ENCODE assay signal across 15 cellular contexts in the genomic region with DNA sequence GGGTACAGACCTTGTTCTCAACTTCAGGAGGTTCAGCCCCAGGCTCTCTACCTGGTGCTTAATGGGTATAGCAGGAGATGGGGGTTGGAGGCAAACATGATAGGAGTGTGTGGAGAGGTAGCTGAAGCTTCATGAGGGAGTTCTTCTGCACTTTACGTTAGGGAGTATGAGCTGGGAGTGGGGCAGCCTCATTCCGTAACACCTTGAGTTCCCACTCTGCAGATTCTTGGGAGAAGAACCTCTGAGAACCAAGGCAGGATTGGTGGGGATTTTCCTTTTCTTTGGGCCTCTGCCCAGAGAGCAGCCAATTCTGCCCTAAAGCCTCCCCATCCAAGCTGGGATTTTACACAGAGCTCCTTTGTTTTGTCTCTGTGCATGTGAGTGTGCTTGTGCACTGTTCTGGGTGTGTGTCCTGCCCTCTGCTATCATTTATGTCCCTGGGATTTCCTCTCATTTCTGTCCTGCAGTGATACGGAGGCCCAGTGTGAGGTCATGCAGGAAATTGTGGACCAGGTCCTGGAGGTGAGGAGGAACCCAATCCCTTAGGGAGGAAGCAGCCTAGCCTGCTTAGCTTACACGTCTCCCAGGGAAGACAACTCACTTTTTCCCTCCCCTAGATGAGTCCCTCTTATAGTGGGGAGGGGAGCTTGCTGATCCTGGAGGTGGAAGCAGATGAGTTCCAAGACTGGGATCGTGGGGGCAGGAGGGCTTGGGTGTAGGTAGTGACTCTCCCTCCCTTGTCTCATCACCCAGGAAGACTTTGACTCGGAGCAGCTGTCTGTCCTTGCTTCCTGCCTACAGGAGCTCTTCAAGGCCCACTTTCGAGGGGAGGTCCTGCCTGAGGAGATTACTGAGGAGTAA. TPM values are rescaled to one million over a fixed set of nuclear protein-coding genes. Genes with fewer than 3 reads are reported as not detected.
DNase-seq lines count a peak whose midpoint lies in the region; ATAC-seq and TF ChIP-seq lines count a peak whose summit lies in the region.
"Had no signal": no experiment of that assay in that cellular context is flagged by ENCODE, and none has a peak within 500 bp of the region (broad histone marks: within the 10 kb centered on the region; RNA-seq: fewer than 3 reads in every experiment).

No MANE protein-coding gene starts in this region.

- ATAC-seq in stimulated activated naive CD8-positive, alpha-beta T cell treated with anti-CD3 and anti-CD28 coated beads, Interleukin-15, amount 100 ng/mL, for 72 hours, result no peak
- peak; percentile 20 for ATAC-seq in aorta (ENCODE audit: low FRiP score)
- no peak for ATAC-seq in stimulated activated memory B cell treated with anti-CD40 and anti-IgM and Interleukin-4, amounts not matched to agents 10 μg/mL and 1 μg/mL and 100 μg/mL, for 72 hours
- no peak for ATAC-seq in GM19395 (IDR thresholded peaks at IDR 0.05; ENCODE audit: unreplicated experiment)
- ATAC-seq: HCT116 had no signal

- no peaks in the 10 kb centered on the region for H4K20me1 ChIP-seq in osteoblast (ENCODE audit: insufficient read depth, low read length)

- H3K27ac Mint-ChIP-seq in stimulated activated naive CD8-positive, alpha-beta T cell treated with anti-CD3 and anti-CD28 coated beads, Interleukin-15, Interleukin-2, amounts not matched to agents 100 ng/mL and 50 ng/mL, for 24 hours, result peak overlapping the region; percentile 57
- H3K27ac Mint-ChIP-seq in stimulated activated naive CD8-positive, alpha-beta T cell treated with anti-CD3 and anti-CD28 coated beads, Interleukin-15, amount 100 ng/mL, for 72 hours, result no peak overlapping the region
- no peak overlapping the region for H3K27ac Mint-ChIP-seq in stimulated activated memory B cell treated with anti-CD40 and anti-IgM and Interleukin-4, amounts not matched to agents 10 μg/mL and 1 μg/mL and 100 μg/mL, for 72 hours
- H3K27ac Mint-ChIP-seq: activated B cell treated with CpG ODN at 0.5 μM for 24 hours, neural progenitor cell had no signal

- no peak overlapping the region for H2AFZ ChIP-seq in osteoblast (ENCODE audit: low read length)
- H2AFZ ChIP-seq: neural progenitor cell had no signal

- H3K4me2 ChIP-seq in osteoblast (ENCODE audit: insufficient read depth, low read length), result no peak overlapping the region
- H3K4me2 ChIP-seq in mesendoderm (ENCODE audit: low read length), result no peak overlapping the region
- H3K4me2 ChIP-seq: neural progenitor cell had no signal

- H3K36me3 ChIP-seq in left ventricle myocardium inferior (peaks cover 92% of the 10 kb centered on the region), osteoblast (ENCODE audit: insufficient read depth, low read length) (peaks cover 70% of the 10 kb centered on the region), aorta (ENCODE audit: control insufficient read depth in 1 of 2, insufficient read depth in 2 of 2, low read length in 1 of 2) (peaks cover 0 to 27% of the 10 kb centered on the region in 2 donors), mesendoderm (ENCODE audit: control insufficient read depth, insufficient read depth, low read length) (peaks cover 26% of the 10 kb centered on the region)
- H3K36me3 ChIP-seq: neural progenitor cell had no signal

- H3K56ac ChIP-seq in mesendoderm (ENCODE audit: low read length), result no peak overlapping the region

- no peak overlapping the region for H3K9ac ChIP-seq in mesendoderm (ENCODE audit: low read length)
- H3K9ac ChIP-seq: neural progenitor cell had no signal

- H4K8ac ChIP-seq in mesendoderm (ENCODE audit: low read depth, low read length), result no peak overlapping the region

- peaks cover 62% of the 10 kb centered on the region for H3K36me3 Mint-ChIP-seq in stimulated activated naive CD8-positive, alpha-beta T cell treated with anti-CD3 and anti-CD28 coated beads, Interleukin-15, Interleukin-2, amounts not matched to agents 100 ng/mL and 50 ng/mL, for 24 hours (ENCODE audit: low read depth)
- H3K36me3 Mint-ChIP-seq in stimulated activated memory B cell treated with anti-CD40 and anti-IgM and Interleukin-4, amounts not matched to agents 10 μg/mL and 1 μg/mL and 100 μg/mL, for 72 hours, result peaks cover 77% of the 10 kb centered on the region

- WGBS in aorta, 2 donors, result 64 to 65% methylated on average over 7 of the region's 7 CpGs
- WGBS in mesendoderm (ENCODE audit: extremely low coverage, insufficient coverage, low lambda C conversion rate), result no CpG with 5 or more reads among the region's 7 CpGs

- H3K27ac ChIP-seq in left ventricle myocardium inferior (replicated peaks) (peak overlapping the region; percentile 76), osteoblast (ENCODE audit: low read depth, low read length) (no peak overlapping the region), aorta (ENCODE audit: low read depth in 1 of 2, low read length in 2 of 2) (peak overlapping the region in 1 of 2 donors; percentile 11), mesendoderm (ENCODE audit: low read depth, low read length) (no peak overlapping the region)
- H3K27ac ChIP-seq: neural progenitor cell had no signal

- no peak overlapping the region for H2BK15ac ChIP-seq in mesendoderm (replicated peaks; ENCODE audit: low read depth)

- H3K27me3 ChIP-seq in left ventricle myocardium inferior (ENCODE audit: low read depth) (no peaks in the 10 kb centered on the region), osteoblast (ENCODE audit: insufficient read depth, low read length) (no peaks in the 10 kb centered on the region), aorta (ENCODE audit: control insufficient read depth in 1 of 2, insufficient read depth in 2 of 2, low read length in 1 of 2) (no peaks in the 10 kb centered on the region), mesendoderm (ENCODE audit: insufficient read depth, low read length, poor library complexity) (no peaks in the 10 kb centered on the region)
- H3K27me3 ChIP-seq: neural progenitor cell had no signal

- H3K4me1 ChIP-seq in left ventricle myocardium inferior, result peaks cover 30% of the 10 kb centered on the region
- H3K4me1 ChIP-seq in osteoblast (ENCODE audit: insufficient read depth, low read length), result peaks cover 4% of the 10 kb centered on the region
- no peaks in the 10 kb centered on the region for H3K4me1 ChIP-seq in aorta (ENCODE audit: control insufficient read depth in 1 of 2, insufficient read depth in 2 of 2, low read length in 2 of 2)
- no peaks in the 10 kb centered on the region for H3K4me1 ChIP-seq in mesendoderm (ENCODE audit: control insufficient read depth, low read depth, low read length)
- H3K4me1 ChIP-seq: neural progenitor cell had no signal

- H2AK5ac ChIP-seq in mesendoderm (ENCODE audit: low read length), result no peak overlapping the region

- no peak overlapping the region for H3K4ac ChIP-seq in mesendoderm (ENCODE audit: low read depth, low read length)

- no peak overlapping the region for H2BK120ac ChIP-seq in mesendoderm (ENCODE audit: low read depth, low read length)

- no peak overlapping the region for H3K23ac ChIP-seq in mesendoderm (ENCODE audit: low read length)

- no peak for DNase-seq in stimulated activated naive CD8-positive, alpha-beta T cell treated with anti-CD3 and anti-CD28 coated beads, Interleukin-15, amount 100 ng/mL, for 72 hours
- DNase-seq in left ventricle myocardium inferior, result no peak
- peak; percentile 77 for DNase-seq in osteoblast (ENCODE audit: insufficient read length, low spot score, missing footprints)
- no peak for DNase-seq in aorta
- no peak for DNase-seq in mesendoderm
- DNase-seq: ACHN; activated B cell treated with CpG ODN at 0.5 μM for 24 hours; islet precursor cell; stimulated activated CD4-positive, alpha-beta T cell treated with anti-CD3 and anti-CD28 coated beads, Interleukin-12 subunit alpha, Interleukin-12 subunit beta, amount 100 ng/mL, for 4 hours; SW 1271 had no signal

- no peaks in the 10 kb centered on the region for H3K27me3 Mint-ChIP-seq in stimulated activated naive CD8-positive, alpha-beta T cell treated with anti-CD3 and anti-CD28 coated beads, Interleukin-15, Interleukin-2, amounts not matched to agents 100 ng/mL and 50 ng/mL, for 24 hours
- no peaks in the 10 kb centered on the region for H3K27me3 Mint-ChIP-seq in stimulated activated naive CD8-positive, alpha-beta T cell treated with anti-CD3 and anti-CD28 coated beads, Interleukin-15, amount 100 ng/mL, for 72 hours
- H3K27me3 Mint-ChIP-seq in stimulated activated memory B cell treated with anti-CD40 and anti-IgM and Interleukin-4, amounts not matched to agents 10 μg/mL and 1 μg/mL and 100 μg/mL, for 72 hours, result no peaks in the 10 kb centered on the region
- H3K27me3 Mint-ChIP-seq: activated B cell treated with CpG ODN at 0.5 μM for 24 hours had no signal

- H3K4me3 Mint-ChIP-seq in stimulated activated naive CD8-positive, alpha-beta T cell treated with anti-CD3 and anti-CD28 coated beads, Interleukin-15, Interleukin-2, amounts not matched to agents 100 ng/mL and 50 ng/mL, for 24 hours, result no peak overlapping the region
- H3K4me3 Mint-ChIP-seq in stimulated activated naive CD8-positive, alpha-beta T cell treated with anti-CD3 and anti-CD28 coated beads, Interleukin-15, amount 100 ng/mL, for 72 hours, result no peak overlapping the region
- no peak overlapping the region for H3K4me3 Mint-ChIP-seq in stimulated activated memory B cell treated with anti-CD40 and anti-IgM and Interleukin-4, amounts not matched to agents 10 μg/mL and 1 μg/mL and 100 μg/mL, for 72 hours
- H3K4me3 Mint-ChIP-seq: activated B cell treated with CpG ODN at 0.5 μM for 24 hours, neural progenitor cell had no signal

- no peak overlapping the region for H2BK5ac ChIP-seq in mesendoderm (ENCODE audit: low read length)

- H3K4me3 ChIP-seq in left ventricle myocardium inferior, result no peak overlapping the region
- no peak overlapping the region for H3K4me3 ChIP-seq in osteoblast (ENCODE audit: insufficient read depth, low read length)
- H3K4me3 ChIP-seq in aorta (ENCODE audit: low read length in 2 of 2), result no peak overlapping the region
- H3K4me3 ChIP-seq in mesendoderm (ENCODE audit: low read length), result no peak overlapping the region
- H3K4me3 ChIP-seq: neural progenitor cell had no signal

- no peaks in the 10 kb centered on the region for H3K79me2 ChIP-seq in osteoblast (ENCODE audit: insufficient read depth, low read length)
- H3K79me2 ChIP-seq in mesendoderm (ENCODE audit: control insufficient read depth, insufficient read depth, low read length), result no peaks in the 10 kb centered on the region

- no peak overlapping the region for H4K5ac ChIP-seq in mesendoderm (ENCODE audit: low read length)

- H3K9me3 Mint-ChIP-seq in stimulated activated naive CD8-positive, alpha-beta T cell treated with anti-CD3 and anti-CD28 coated beads, Interleukin-15, Interleukin-2, amounts not matched to agents 100 ng/mL and 50 ng/mL, for 24 hours, result no peaks in the 10 kb centered on the region
- no peaks in the 10 kb centered on the region for H3K9me3 Mint-ChIP-seq in stimulated activated naive CD8-positive, alpha-beta T cell treated with anti-CD3 and anti-CD28 coated beads, Interleukin-15, amount 100 ng/mL, for 72 hours
- no peaks in the 10 kb centered on the region for H3K9me3 Mint-ChIP-seq in stimulated activated memory B cell treated with anti-CD40 and anti-IgM and Interleukin-4, amounts not matched to agents 10 μg/mL and 1 μg/mL and 100 μg/mL, for 72 hours
- H3K9me3 Mint-ChIP-seq: activated B cell treated with CpG ODN at 0.5 μM for 24 hours, neural progenitor cell had no signal

- no peak for TF ChIP-seq CTCF in left ventricle myocardium inferior (IDR thresholded peaks at IDR 0.05; ENCODE audit: borderline replicate concordance)
- TF ChIP-seq CTCF in osteoblast (IDR thresholded peaks at IDR 0.05; ENCODE audit: extremely low read depth, low read depth, low read length), result no peak

- no peak overlapping the region for H3K18ac ChIP-seq in mesendoderm (ENCODE audit: low read length)

- H3K9me3 ChIP-seq in left ventricle myocardium inferior (replicated peaks), result no peaks in the 10 kb centered on the region
- no peaks in the 10 kb centered on the region for H3K9me3 ChIP-seq in osteoblast (ENCODE audit: low read depth, low read length)
- no peaks in the 10 kb centered on the region for H3K9me3 ChIP-seq in aorta (ENCODE audit: control insufficient read depth, low read length)

- H3K4me1 Mint-ChIP-seq in stimulated activated naive CD8-positive, alpha-beta T cell treated with anti-CD3 and anti-CD28 coated beads, Interleukin-15, Interleukin-2, amounts not matched to agents 100 ng/mL and 50 ng/mL, for 24 hours (ENCODE audit: low read depth), result no peaks in the 10 kb centered on the region
- no peaks in the 10 kb centered on the region for H3K4me1 Mint-ChIP-seq in stimulated activated naive CD8-positive, alpha-beta T cell treated with anti-CD3 and anti-CD28 coated beads, Interleukin-15, amount 100 ng/mL, for 72 hours
- no peaks in the 10 kb centered on the region for H3K4me1 Mint-ChIP-seq in stimulated activated memory B cell treated with anti-CD40 and anti-IgM and Interleukin-4, amounts not matched to agents 10 μg/mL and 1 μg/mL and 100 μg/mL, for 72 hours
- H3K4me1 Mint-ChIP-seq: activated B cell treated with CpG ODN at 0.5 μM for 24 hours, neural progenitor cell had no signal

- no peaks in the 10 kb centered on the region for H3K79me1 ChIP-seq in mesendoderm (ENCODE audit: low read length)

- intact Hi-C loops in left ventricle myocardium inferior (cut with micrococcal nuclease), result no loop called here
- intact Hi-C loops in aorta (cut with DNase I), result no loop called here

RNA-seq across cellular contexts. Expression of a gene that starts 11.6 kb away (rescaled TPM):
- 10.5 TPM for total RNA-seq in left ventricle myocardium inferior
- total RNA-seq in osteoblast, result 9.4 and 13.8 TPM in 2 replicates
- total RNA-seq in aorta, result 10 to 100 TPM; 52.4 to 54.5 TPM
- 100 to 1,000 TPM in 1 of 2 donors, 10 to 100 TPM in 1; 26.3 to 166 TPM for polyA plus RNA-seq in aorta
- 20.2 TPM for polyA plus RNA-seq in mesendoderm (2013, experiment 1 of 2)
- polyA plus RNA-seq in mesendoderm (2013, experiment 2 of 2), result 18.8 TPM

RNA-seq across cellular contexts. Expression of a gene that starts 35.7 kb away (rescaled TPM):
- total RNA-seq in left ventricle myocardium inferior (34.3 TPM), osteoblast (42.4 and 42.7 TPM in 2 replicates), aorta (10 to 100 TPM; 52.2 to 76.7 TPM)
- 100 to 1,000 TPM in 1 of 2 donors, 10 to 100 TPM in 1; 10.9 to 101 TPM for polyA plus RNA-seq in aorta
- 24.5 TPM for polyA plus RNA-seq in mesendoderm (2013, experiment 1 of 2)
- polyA plus RNA-seq in mesendoderm (2013, experiment 2 of 2), result 24.1 TPM
